8 cellular contexts compared by ENCODE assay signal in the genomic region with DNA sequence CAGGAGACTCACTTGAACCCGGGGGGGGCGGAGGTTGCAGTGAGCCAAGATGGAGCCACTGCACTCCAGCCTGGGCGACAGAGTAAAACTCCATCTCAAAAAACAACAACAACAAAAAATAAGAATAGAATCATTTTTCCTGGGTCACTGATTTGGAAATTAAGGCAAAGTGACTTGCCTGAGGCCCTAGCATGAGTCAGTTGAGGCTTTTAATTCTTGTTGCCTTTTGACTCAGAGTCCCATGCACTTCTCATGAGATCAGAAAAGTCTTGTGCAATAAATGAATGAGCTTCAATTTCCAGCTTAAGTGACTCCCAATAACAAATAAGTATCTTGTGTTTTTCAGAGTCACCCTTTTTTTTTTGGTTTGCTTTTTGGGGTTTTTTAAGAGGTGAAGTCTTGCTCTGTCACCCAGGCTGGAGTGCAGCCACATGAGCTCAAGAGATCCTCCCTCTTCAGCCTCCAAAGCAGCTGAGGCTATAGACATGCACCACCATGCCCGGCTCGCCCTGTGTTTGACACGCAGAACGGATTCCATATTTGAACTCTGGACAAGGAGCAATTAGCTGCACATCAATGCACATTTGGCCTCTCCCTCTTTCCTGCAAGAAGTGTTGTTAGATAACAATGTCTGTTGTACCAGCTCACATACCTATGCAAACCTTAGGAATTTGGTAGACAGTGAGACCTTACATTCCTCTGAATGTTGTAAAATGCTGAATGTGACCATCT. TPM values are rescaled to one million over a fixed set of nuclear protein-coding genes. Genes with fewer than 3 reads are reported as not detected.
DNase-seq lines count a peak whose midpoint lies in the region; ATAC-seq and TF ChIP-seq lines count a peak whose summit lies in the region.

No MANE protein-coding gene starts in this region.

- no peak overlapping the region for H2BK5ac ChIP-seq in neuronal stem cell (ENCODE audit: low read length)

- no peak overlapping the region for H3K9ac ChIP-seq in HUES6 (ENCODE audit: low read length)
- H3K9ac ChIP-seq in neuronal stem cell (ENCODE audit: low read depth, low read length, poor library complexity), result no peak overlapping the region

- no peak for ATAC-seq in GM21529 (IDR thresholded peaks at IDR 0.05; ENCODE audit: unreplicated experiment)

- no peak overlapping the region for H2BK12ac ChIP-seq in neuronal stem cell (ENCODE audit: low read length)

- H3K4me1 Mint-ChIP-seq in CD14-positive monocyte (peaks cover 55% of the 10 kb centered on the region), nephron (peaks cover 19% of the 10 kb centered on the region)

- peak overlapping the region; percentile 8; the same call in 1 of the 2 replicates for H3K4me3 ChIP-seq in HUES6 (ENCODE audit: low read depth, low read length)
- no peak overlapping the region for H3K4me3 ChIP-seq in cardiac fibroblast (replicated peaks in 1 of 2; ENCODE audit: low read depth in 2 of 2, low read length in 2 of 2)
- no peak overlapping the region for H3K4me3 ChIP-seq in neuronal stem cell (ENCODE audit: low read length in 2 of 2)

- H3K27ac ChIP-seq in HUES6 (ENCODE audit: low read depth, low read length) (no peak overlapping the region), neuronal stem cell (replicated peaks; ENCODE audit: low read length) (no peak overlapping the region)

- H2AK5ac ChIP-seq in neuronal stem cell (ENCODE audit: low read depth, low read length), result no peak overlapping the region

- H2BK15ac ChIP-seq in neuronal stem cell (ENCODE audit: low read length), result no peak overlapping the region

- TF ChIP-seq CTCF in CD14-positive monocyte (IDR thresholded peaks at IDR 0.05) (no peak), cardiac fibroblast (IDR thresholded peaks at IDR 0.05; ENCODE audit: low read depth, low read length) (no peak), nephron (IDR thresholded peaks at IDR 0.05; ENCODE audit: unreplicated experiment in 3 of 3) (no peak)

- H3K27me3 ChIP-seq in HUES6 (ENCODE audit: control insufficient read depth, insufficient read depth, low read length), result no peaks in the 10 kb centered on the region
- no peaks in the 10 kb centered on the region for H3K27me3 ChIP-seq in neuronal stem cell (ENCODE audit: control insufficient read depth in 3 of 3, insufficient read depth in 3 of 3, low read depth in 1 of 3, low read length in 3 of 3)

- no peak overlapping the region for H3K4me2 ChIP-seq in neuronal stem cell (ENCODE audit: insufficient read depth, low read length, poor library complexity, severe bottlenecking)

- H3K36me3 Mint-ChIP-seq in CD14-positive monocyte, result no peaks in the 10 kb centered on the region
- peaks cover 3% of the 10 kb centered on the region for H3K36me3 Mint-ChIP-seq in nephron (ENCODE audit: low read depth)

- no peak overlapping the region for H4K91ac ChIP-seq in neuronal stem cell (ENCODE audit: low read depth, low read length, poor library complexity)

- peaks cover 11% of the 10 kb centered on the region for H3K4me1 ChIP-seq in HUES6 (ENCODE audit: control insufficient read depth, insufficient read depth, low read length)
- H3K4me1 ChIP-seq in neuronal stem cell (ENCODE audit: control insufficient read depth in 2 of 2, insufficient read depth in 1 of 2, low read depth in 1 of 2, low read length in 2 of 2), result peaks cover 5 to 8% of the 10 kb centered on the region in 2 donors

- H3K27ac Mint-ChIP-seq in CD14-positive monocyte (peak overlapping the region; percentile 89 to 95 (median 93)), nephron (peak overlapping the region; percentile 51 to 84 (median 71))

- no peak overlapping the region for H3K14ac ChIP-seq in neuronal stem cell (ENCODE audit: low read length)

- H2AFZ ChIP-seq in neuronal stem cell (ENCODE audit: low read length), result no peak overlapping the region

- H3K18ac ChIP-seq in neuronal stem cell (ENCODE audit: low read length), result no peak overlapping the region

- peaks cover 1% of the 10 kb centered on the region for H3K79me1 ChIP-seq in neuronal stem cell (ENCODE audit: low read depth, low read length)

- intact Hi-C loops in CD14-positive monocyte (cut with micrococcal nuclease), result loop anchor here (5.0 kb wide), 1 partner anchor 63 kb away; a partner anchor contains a TSS

- H3K23ac ChIP-seq in neuronal stem cell (ENCODE audit: low read depth, low read length, poor library complexity), result no peak overlapping the region

- peaks cover 0 to 5% (median 1%) of the 10 kb centered on the region in 3 donors for H3K27me3 Mint-ChIP-seq in CD14-positive monocyte (ENCODE audit: low read depth in 3 of 3)
- peaks cover 6% of the 10 kb centered on the region for H3K27me3 Mint-ChIP-seq in nephron (ENCODE audit: low read depth)

- H4K8ac ChIP-seq in neuronal stem cell (ENCODE audit: low read depth, low read length), result no peak overlapping the region

- H3K9me3 Mint-ChIP-seq in CD14-positive monocyte (peaks cover 0 to 7% (median 0%) of the 10 kb centered on the region in 7 donors), nephron (peaks cover 2% of the 10 kb centered on the region)

- H3K9me3 ChIP-seq in HUES6 (ENCODE audit: control insufficient read depth, insufficient read depth, low read depth, low read length) (peaks cover 13% of the 10 kb centered on the region), neuronal stem cell (replicated peaks in 1 of 2; ENCODE audit: control insufficient read depth in 2 of 2, insufficient read depth in 1 of 2, low read depth in 1 of 2, low read length in 2 of 2) (peaks cover 1 to 14% of the 10 kb centered on the region in 2 donors)

- H3K4ac ChIP-seq in neuronal stem cell (ENCODE audit: low read length), result no peak overlapping the region

- H3K4me3 Mint-ChIP-seq in CD14-positive monocyte (no peak overlapping the region), nephron (peak overlapping the region; percentile 71 to 88 (median 79))

- H2BK120ac ChIP-seq in neuronal stem cell (ENCODE audit: low read depth, low read length), result no peak overlapping the region

- no peaks in the 10 kb centered on the region for H3K36me3 ChIP-seq in HUES6 (ENCODE audit: control insufficient read depth, insufficient read depth, low read length)
- no peaks in the 10 kb centered on the region for H3K36me3 ChIP-seq in neuronal stem cell (replicated peaks in 1 of 2; ENCODE audit: control insufficient read depth in 2 of 2, insufficient read depth in 2 of 2, low read length in 2 of 2)

- no CpG with 5 or more reads among the region's 7 CpGs for WGBS in neuronal stem cell (ENCODE audit: extremely low coverage in 2 of 2, insufficient read length in 2 of 2, insufficient replicate concordance in 1 of 2), 2 donors

- DNase-seq in CD14-positive monocyte (ENCODE audit: low spot score), result peak; percentile 51
- DNase-seq in cardiac fibroblast (ENCODE audit: low read depth in 2 of 2), result peak; percentile 89 to 98
- no peak for DNase-seq in cerebellar nuclear complex (lab: John Stamatoyannopoulos, UW)
- DNase-seq in neuronal stem cell (ENCODE audit: low spot score), result no peak
- DNase-seq in NCI-H187 treated with DMSO at 0.1 percent for 48 hours (lab: John Stamatoyannopoulos, UW), result no peak

RNA-seq across cellular contexts. Expression of a gene that starts 3.3 kb away (rescaled TPM):
- 1 to 10 TPM; 4.0 to 5.8 TPM for polyA plus RNA-seq in CD14-positive monocyte
- polyA plus RNA-seq in neuronal stem cell (2013, experiment 1 of 2), result 40.8 TPM
- 41.5 TPM for polyA plus RNA-seq in neuronal stem cell (2013, experiment 2 of 2)

RNA-seq across cellular contexts. Expression of a gene that starts 55.3 kb away (rescaled TPM):
- under 1 TPM; 0.08 to 0.61 TPM for polyA plus RNA-seq in CD14-positive monocyte
- polyA plus RNA-seq in neuronal stem cell (2013, experiment 1 of 2), result 0.33 TPM
- 0.32 TPM for polyA plus RNA-seq in neuronal stem cell (2013, experiment 2 of 2)

Comparison
In these comparisons a context has a peak if more than half of its experiments do, and no peak if none do; other contexts are left out.
1. DNase-seq: peak in CD14-positive monocyte (single experiment) and cardiac fibroblast (2 of 2); none in cerebellar nuclear complex (0 of 2), neuronal stem cell (single experiment) and NCI-H187 treated with DMSO at 0.1 percent for 48 hours (single experiment).
2. H3K4me3 Mint-ChIP-seq: peak in nephron (3 of 3); none in CD14-positive monocyte (0 of 2).